ENCODE assay signal across 19 cellular contexts in genomic region chr3:51676102-51676640, GRCh38. TPM values are rescaled to one million over a fixed set of nuclear protein-coding genes. Genes with fewer than 3 reads are reported as not detected.
A peak's percentile ranks its signal among the peaks of the same experiment; 100 is the strongest.
DNase-seq lines count a peak whose midpoint lies in the region; ATAC-seq and TF ChIP-seq lines count a peak whose summit lies in the region.
"Had no signal": no experiment of that assay in that cellular context is flagged by ENCODE, and none has a peak within 500 bp of the region (broad histone marks: within the 10 kb centered on the region; RNA-seq: fewer than 3 reads in every experiment).

No MANE protein-coding gene starts in this region.

- peak overlapping the region; percentile 26 for H3K4me3 Mint-ChIP-seq in activated naive CD4-positive, alpha-beta T cell treated with anti-CD3 and anti-CD28 coated beads, Interleukin-2, amount 50 U/mL, for 24 hours
- H3K4me3 Mint-ChIP-seq in activated CD8-positive, alpha-beta T cell treated with anti-CD3 and anti-CD28 coated beads for 36 hours, result no peak overlapping the region

- TF ChIP-seq CTCF in activated CD8-positive, alpha-beta T cell treated with anti-CD3 and anti-CD28 coated beads for 36 hours (IDR thresholded peaks at IDR 0.05), result no peak

- CTCF ChIA-PET in activated CD8-positive, alpha-beta T cell treated with anti-CD3 and anti-CD28 coated beads for 36 hours (lab: Charles Lee), result interaction anchor here (1.0 to 8.9 kb wide), 4 partner anchors 10 to 175 kb away, joined by 4 to 193 read pairs (median 4); partner anchors contain the start of gene DCAF1

- intact Hi-C loops in activated CD8-positive, alpha-beta T cell treated with anti-CD3 and anti-CD28 coated beads for 36 hours (cut with micrococcal nuclease), result no loop called here

- H3K9me3 Mint-ChIP-seq in activated naive CD4-positive, alpha-beta T cell treated with anti-CD3 and anti-CD28 coated beads, Interleukin-2, amount 50 U/mL, for 24 hours, result no peaks in the 10 kb centered on the region
- no peaks in the 10 kb centered on the region for H3K9me3 Mint-ChIP-seq in activated CD8-positive, alpha-beta T cell treated with anti-CD3 and anti-CD28 coated beads for 36 hours
- H3K9me3 Mint-ChIP-seq: naive B cell had no signal

- peak overlapping the region; percentile 78 for H3K27ac ChIP-seq in epithelial cell of prostate
- H3K27ac ChIP-seq: brain microvascular endothelial cell, gastroesophageal sphincter, suprapubic skin had no signal

- no peak for DNase-seq in activated naive CD4-positive, alpha-beta T cell treated with Interleukin-2 at 50 U/mL for 16 hours
- no peak for DNase-seq in activated CD8-positive, alpha-beta T cell treated with anti-CD3 and anti-CD28 coated beads for 36 hours
- DNase-seq in epithelial cell of prostate (ENCODE audit: low read depth, low spot score) (no peak), occipital lobe (lab: John Stamatoyannopoulos, UW) (no peak)
- DNase-seq: activated gamma-delta T cell treated with Interleukin-2 at 50 U/mL for 16 hours, brain microvascular endothelial cell, DND-41, IMR-90, mesenchymal stem cell, MM.1S, naive B cell, NCI-H69, SHP77 had no signal

- H3K36me3 Mint-ChIP-seq in activated naive CD4-positive, alpha-beta T cell treated with anti-CD3 and anti-CD28 coated beads, Interleukin-2, amount 50 U/mL, for 24 hours, result peaks cover 12% of the 10 kb centered on the region
- H3K36me3 Mint-ChIP-seq in activated CD8-positive, alpha-beta T cell treated with anti-CD3 and anti-CD28 coated beads for 36 hours (ENCODE audit: low read depth), result peaks cover 18% of the 10 kb centered on the region

- H3K4me1 Mint-ChIP-seq in activated naive CD4-positive, alpha-beta T cell treated with anti-CD3 and anti-CD28 coated beads, Interleukin-2, amount 50 U/mL, for 24 hours, result peaks cover 91% of the 10 kb centered on the region
- peaks cover 81% of the 10 kb centered on the region for H3K4me1 Mint-ChIP-seq in activated CD8-positive, alpha-beta T cell treated with anti-CD3 and anti-CD28 coated beads for 36 hours (ENCODE audit: low read depth)

- no peak overlapping the region for H3K27ac Mint-ChIP-seq in activated naive CD4-positive, alpha-beta T cell treated with anti-CD3 and anti-CD28 coated beads, Interleukin-2, amount 50 U/mL, for 24 hours
- peak overlapping the region; percentile 65 for H3K27ac Mint-ChIP-seq in activated CD8-positive, alpha-beta T cell treated with anti-CD3 and anti-CD28 coated beads for 36 hours

- POLR2A ChIA-PET in activated CD8-positive, alpha-beta T cell treated with anti-CD3 and anti-CD28 coated beads for 36 hours (lab: Charles Lee), result interaction anchor here (0.6 to 0.8 kb wide), 2 partner anchors 177 to 752 kb away, joined by 3 read pairs; partner anchors contain the start of gene DCAF1

- H3K27me3 Mint-ChIP-seq in activated naive CD4-positive, alpha-beta T cell treated with anti-CD3 and anti-CD28 coated beads, Interleukin-2, amount 50 U/mL, for 24 hours, result no peaks in the 10 kb centered on the region
- H3K27me3 Mint-ChIP-seq in activated CD8-positive, alpha-beta T cell treated with anti-CD3 and anti-CD28 coated beads for 36 hours, result no peaks in the 10 kb centered on the region
- H3K27me3 Mint-ChIP-seq: naive B cell had no signal

- no peak for ATAC-seq in activated CD8-positive, alpha-beta T cell treated with anti-CD3 and anti-CD28 coated beads for 36 hours
- ATAC-seq in GM19452 (IDR thresholded peaks at IDR 0.05; ENCODE audit: unreplicated experiment) (no peak), GM21515 (IDR thresholded peaks at IDR 0.05; ENCODE audit: unreplicated experiment) (no peak)
- ATAC-seq: gastroesophageal sphincter had no signal

RNA-seq across cellular contexts. Expression of gene TEX264, which starts 5.1 kb away (rescaled TPM):
- 10 to 100 TPM; 24.9 to 26.0 TPM for total RNA-seq in activated CD8-positive, alpha-beta T cell treated with anti-CD3 and anti-CD28 coated beads for 36 hours
- 15.9 TPM for total RNA-seq in occipital lobe

RNA-seq across cellular contexts. Expression of gene GRM2, which starts 30.7 kb away (rescaled TPM):
- under 1 TPM; 0.20 to 0.22 TPM for total RNA-seq in activated CD8-positive, alpha-beta T cell treated with anti-CD3 and anti-CD28 coated beads for 36 hours
- 12.5 TPM for total RNA-seq in occipital lobe
- total RNA-seq: skeletal muscle tissue had no signal

Comparison
In these comparisons a context has a peak if more than half of its experiments do, and no peak if none do; other contexts are left out.
1. RNA of gene GRM2, which starts 30.7 kb away (total RNA-seq): 12.5 TPM in occipital lobe (single experiment); 0.20 to 0.22 TPM in activated CD8-positive, alpha-beta T cell treated with anti-CD3 and anti-CD28 coated beads for 36 hours; every median in the first group is over 10 times any median in the second.